Comparison of ENCODE assay signal across 1 cellular context in genomic region chr18:36296591-36297418, GRCh38.
TF ChIP-seq lines count a peak whose summit lies in the region.

No MANE protein-coding gene starts in this region.

TF ChIP-seq in HepG2, 621 proteins besides CTCF, POLR2A, EP300 and RAD21 (continued from another document):
- TF ChIP-seq ZNF362 (CRISPR knock-in tag; IDR thresholded peaks at IDR 0.05; ENCODE audit: borderline replicate concordance) (no peak), GMEB1 (CRISPR knock-in tag; IDR thresholded peaks at IDR 0.05; ENCODE audit: borderline replicate concordance) (no peak), ZNF563 (CRISPR knock-in tag; IDR thresholded peaks at IDR 0.05) (no peak), ZNF800 (CRISPR knock-in tag; IDR thresholded peaks at IDR 0.05) (peak; percentile 9; the same call in 1 of the 2 replicates), HHEX (CRISPR knock-in tag; IDR thresholded peaks at IDR 0.05) (no peak), THAP9 (CRISPR knock-in tag; IDR thresholded peaks at IDR 0.05; ENCODE audit: borderline replicate concordance) (no peak), ZNF607 (CRISPR knock-in tag; IDR thresholded peaks at IDR 0.05; ENCODE audit: borderline replicate concordance) (no peak), HNRNPLL (IDR thresholded peaks at IDR 0.05; ENCODE audit: low read depth, low read length, poor library complexity, severe bottlenecking) (peak; percentile 40), ZNF703 (CRISPR knock-in tag; IDR thresholded peaks at IDR 0.05; ENCODE audit: borderline replicate concordance) (no peak), ZNF280B (CRISPR knock-in tag; IDR thresholded peaks at IDR 0.05; ENCODE audit: borderline replicate concordance) (no peak), ZNF615 (CRISPR knock-in tag; IDR thresholded peaks at IDR 0.05; ENCODE audit: borderline replicate concordance) (no peak), PATZ1 (CRISPR knock-in tag; IDR thresholded peaks at IDR 0.05) (peak; percentile 26; the same call in 1 of the 2 replicates), TFDP1 (CRISPR knock-in tag; IDR thresholded peaks at IDR 0.05; ENCODE audit: borderline replicate concordance) (no peak), TBX2 (CRISPR knock-in tag; IDR thresholded peaks at IDR 0.05; ENCODE audit: borderline replicate concordance) (peak; percentile 40; the same call in 1 of the 2 replicates), SMC3 (IDR thresholded peaks at IDR 0.05; ENCODE audit: low read length) (0 out of 2 replicates have a peak, but pooled peaks have one; percentile 3), NKX3-1 (CRISPR knock-in tag; IDR thresholded peaks at IDR 0.05) (no peak), ZNF737 (CRISPR knock-in tag; IDR thresholded peaks at IDR 0.05; ENCODE audit: borderline replicate concordance) (no peak), RFX5 (IDR thresholded peaks at IDR 0.05; ENCODE audit: low read depth, low read length) (no peak), EED (CRISPR knock-in tag; IDR thresholded peaks at IDR 0.05) (peak; percentile 42; the same call in 1 of the 2 replicates), NFIC (IDR thresholded peaks at IDR 0.05; ENCODE audit: low read length) (no peak), ZNF670 (CRISPR knock-in tag; IDR thresholded peaks at IDR 0.05; ENCODE audit: borderline replicate concordance) (no peak)
